In the genomic region with DNA sequence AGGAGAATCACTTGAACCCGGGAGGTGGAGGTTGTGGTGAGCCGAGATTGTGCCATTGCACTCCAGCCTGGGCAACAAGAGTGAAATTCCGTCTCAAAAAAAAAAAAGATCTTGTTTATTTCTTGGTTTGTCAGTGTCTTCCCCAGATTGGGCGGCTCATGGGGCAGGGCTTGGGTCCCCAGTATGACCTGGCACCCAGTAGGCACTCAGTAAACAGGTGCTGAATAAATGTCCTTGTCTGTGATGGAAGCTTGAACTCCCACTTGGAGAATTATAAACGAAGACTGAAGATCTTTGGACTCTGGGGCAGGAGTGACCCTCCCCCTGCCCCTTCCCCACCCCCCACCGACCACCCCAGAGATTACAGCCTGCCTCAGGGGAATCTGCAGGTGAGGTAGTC, we compare ENCODE assay signal across 1 cellular context.
TF ChIP-seq lines count a peak whose summit lies in the region.

No MANE protein-coding gene starts in this region.

TF ChIP-seq in HCT116, 20 proteins besides CTCF, POLR2A, EP300 and RAD21:
- TF ChIP-seq, protein P1, sequence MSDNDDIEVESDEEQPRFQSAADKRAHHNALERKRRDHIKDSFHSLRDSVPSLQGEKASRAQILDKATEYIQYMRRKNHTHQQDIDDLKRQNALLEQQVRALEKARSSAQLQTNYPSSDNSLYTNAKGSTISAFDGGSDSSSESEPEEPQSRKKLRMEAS (IDR thresholded peaks at IDR 0.05), result no peak
- TF ChIP-seq EZH2 (IDR thresholded peaks at IDR 0.05) (no peak), SP1 (IDR thresholded peaks at IDR 0.05; ENCODE audit: low read depth) (no peak), CEBPB (IDR thresholded peaks at IDR 0.05; ENCODE audit: low read depth) (no peak), EZH2phosphoT487 (IDR thresholded peaks at IDR 0.05; ENCODE audit: borderline replicate concordance) (no peak), ZNF274 (IDR thresholded peaks at IDR 0.05; ENCODE audit: low read depth, low read length) (no peak), EGR1 (IDR thresholded peaks at IDR 0.05; ENCODE audit: low read depth) (no peak), SIN3A (IDR thresholded peaks at IDR 0.05; ENCODE audit: low read depth) (no peak), ELF1 (IDR thresholded peaks at IDR 0.05; ENCODE audit: borderline replicate concordance, low read depth) (no peak), ZBTB33 (IDR thresholded peaks at IDR 0.05; ENCODE audit: extremely low read depth, insufficient replicate concordance, low read length) (no peak), ZFX (IDR thresholded peaks at IDR 0.05) (no peak), POLR2AphosphoS5 (IDR thresholded peaks at IDR 0.05; ENCODE audit: low read depth, low read length) (no peak), JUND (IDR thresholded peaks at IDR 0.05) (no peak)
- TF ChIP-seq, protein P2, sequence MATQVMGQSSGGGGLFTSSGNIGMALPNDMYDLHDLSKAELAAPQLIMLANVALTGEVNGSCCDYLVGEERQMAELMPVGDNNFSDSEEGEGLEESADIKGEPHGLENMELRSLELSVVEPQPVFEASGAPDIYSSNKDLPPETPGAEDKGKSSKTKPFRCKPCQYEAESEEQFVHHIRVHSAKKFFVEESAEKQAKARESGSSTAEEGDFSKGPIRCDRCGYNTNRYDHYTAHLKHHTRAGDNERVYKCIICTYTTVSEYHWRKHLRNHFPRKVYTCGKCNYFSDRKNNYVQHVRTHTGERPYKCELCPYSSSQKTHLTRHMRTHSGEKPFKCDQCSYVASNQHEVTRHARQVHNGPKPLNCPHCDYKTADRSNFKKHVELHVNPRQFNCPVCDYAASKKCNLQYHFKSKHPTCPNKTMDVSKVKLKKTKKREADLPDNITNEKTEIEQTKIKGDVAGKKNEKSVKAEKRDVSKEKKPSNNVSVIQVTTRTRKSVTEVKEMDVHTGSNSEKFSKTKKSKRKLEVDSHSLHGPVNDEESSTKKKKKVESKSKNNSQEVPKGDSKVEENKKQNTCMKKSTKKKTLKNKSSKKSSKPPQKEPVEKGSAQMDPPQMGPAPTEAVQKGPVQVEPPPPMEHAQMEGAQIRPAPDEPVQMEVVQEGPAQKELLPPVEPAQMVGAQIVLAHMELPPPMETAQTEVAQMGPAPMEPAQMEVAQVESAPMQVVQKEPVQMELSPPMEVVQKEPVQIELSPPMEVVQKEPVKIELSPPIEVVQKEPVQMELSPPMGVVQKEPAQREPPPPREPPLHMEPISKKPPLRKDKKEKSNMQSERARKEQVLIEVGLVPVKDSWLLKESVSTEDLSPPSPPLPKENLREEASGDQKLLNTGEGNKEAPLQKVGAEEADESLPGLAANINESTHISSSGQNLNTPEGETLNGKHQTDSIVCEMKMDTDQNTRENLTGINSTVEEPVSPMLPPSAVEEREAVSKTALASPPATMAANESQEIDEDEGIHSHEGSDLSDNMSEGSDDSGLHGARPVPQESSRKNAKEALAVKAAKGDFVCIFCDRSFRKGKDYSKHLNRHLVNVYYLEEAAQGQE (IDR thresholded peaks at IDR 0.05; ENCODE audit: low read depth), result no peak
